Comparison of ENCODE assay signal across 8 cellular contexts in the genomic region with DNA sequence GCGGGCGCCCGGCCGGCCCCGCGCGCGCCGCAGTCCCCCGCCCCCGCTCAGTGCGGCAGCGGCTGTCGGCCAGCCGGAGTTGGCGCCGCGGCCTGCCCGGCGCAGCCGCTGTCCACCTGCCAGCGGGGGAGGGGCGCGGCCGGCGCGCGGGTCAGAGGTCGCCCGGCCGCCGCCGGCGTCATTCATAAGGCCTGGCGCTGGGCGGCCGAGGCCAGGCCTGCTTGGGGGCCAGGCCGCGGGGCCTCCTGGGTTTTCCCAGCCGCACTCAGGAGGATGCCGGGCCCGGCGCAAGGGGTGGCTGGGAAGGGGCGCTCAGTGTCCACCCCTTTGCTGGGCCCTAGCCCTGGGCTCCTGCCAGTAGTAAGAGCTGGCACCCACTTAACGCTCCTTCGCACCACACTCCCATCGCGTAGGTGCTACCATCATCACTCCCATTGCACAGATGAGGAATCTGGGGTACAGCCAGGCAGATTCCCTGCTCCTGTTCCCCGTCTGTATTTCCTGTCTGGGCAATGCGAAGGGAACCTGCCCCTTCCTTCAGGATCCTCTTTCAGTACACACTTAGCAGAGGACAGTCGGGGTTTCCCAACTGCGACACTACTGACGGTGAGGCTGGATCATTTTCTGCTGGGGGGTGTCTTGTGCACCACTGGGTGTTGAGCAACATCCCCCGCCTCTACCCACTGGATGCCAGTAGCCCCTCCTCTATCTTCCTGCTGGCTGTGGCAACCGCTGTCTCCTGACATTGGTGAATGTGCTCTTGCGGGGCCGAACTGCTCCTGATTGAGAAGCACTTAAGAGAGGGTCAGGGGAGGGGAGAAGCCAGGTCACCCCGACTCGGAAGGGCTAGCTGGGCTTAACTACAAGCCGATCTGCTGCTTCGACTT. TPM values are rescaled to one million over a fixed set of nuclear protein-coding genes. Genes with fewer than 3 reads are reported as not detected.
DNase-seq lines count a peak whose midpoint lies in the region; ATAC-seq and TF ChIP-seq lines count a peak whose summit lies in the region.

No MANE protein-coding gene starts in this region.

- H3K9me3 Mint-ChIP-seq in osteocyte (ENCODE audit: unreplicated experiment): no peaks in the 10 kb centered on the region

- DNase-seq in NCI-H82 (lab: John Stamatoyannopoulos, UW): peak; percentile 68
- no peak for DNase-seq in NCI-H82 treated with DMSO at 0.1 percent for 48 hours (lab: John Stamatoyannopoulos, UW; ENCODE audit: unreplicated experiment)
- peak; percentile 69 for DNase-seq in RKO (ENCODE audit: low spot score)
- peak; percentile 80 for DNase-seq in adipocyte (ENCODE audit: low read depth)
- peak; percentile 87 for DNase-seq in cardiac septum (ENCODE audit: low spot score)
- DNase-seq in osteocyte (ENCODE audit: extremely low spot score, unreplicated experiment): no peak
- no peak for DNase-seq in HuH-7 (ENCODE audit: low spot score)

- peaks cover 47% of the 10 kb centered on the region for H3K4me1 ChIP-seq in adipocyte (ENCODE audit: control insufficient read depth, insufficient read depth, low read length)

- no peaks in the 10 kb centered on the region for H3K36me3 ChIP-seq in adipocyte (ENCODE audit: control insufficient read depth, insufficient read depth, low read length, severe bottlenecking)

- H3K27ac Mint-ChIP-seq in osteocyte (ENCODE audit: unreplicated experiment): peak overlapping the region; percentile 97

- peak; percentile 6 for ATAC-seq in HG03378 (IDR thresholded peaks at IDR 0.05; ENCODE audit: unreplicated experiment)

- H3K4me3 Mint-ChIP-seq in osteocyte (ENCODE audit: unreplicated experiment): peak overlapping the region; percentile 79

- no peaks in the 10 kb centered on the region for H3K27me3 Mint-ChIP-seq in osteocyte (ENCODE audit: unreplicated experiment)

- peak overlapping the region; percentile 89 for H3K9ac ChIP-seq in adipocyte (ENCODE audit: low read length)

- H3K4me3 ChIP-seq in adipocyte (ENCODE audit: low read length): peak overlapping the region; percentile 79

- intact Hi-C loops in cardiac septum (cut with DNase I): loop anchor here (5.0 kb wide), 1 partner anchor 36 kb away; no protein-coding TSS in a partner anchor

- no peak for TF ChIP-seq CTCF in osteocyte (IDR thresholded peaks at IDR 0.05)

- H3K4me1 Mint-ChIP-seq in osteocyte (ENCODE audit: unreplicated experiment): peaks cover 36% of the 10 kb centered on the region

- H3K27me3 ChIP-seq in adipocyte (replicated peaks; ENCODE audit: control insufficient read depth, insufficient read depth, low read length): no peaks in the 10 kb centered on the region

- H3K36me3 Mint-ChIP-seq in osteocyte (ENCODE audit: unreplicated experiment): no peaks in the 10 kb centered on the region

- no peaks in the 10 kb centered on the region for H3K9me3 ChIP-seq in adipocyte (ENCODE audit: control insufficient read depth, low read length)

RNA-seq across cellular contexts. Expression of a gene that starts 0.8 kb away (rescaled TPM):
- total RNA-seq in cardiac septum (487 TPM), osteocyte (109 and 115 TPM in 2 replicates)

RNA-seq across cellular contexts. Expression of a gene that starts 18.0 kb away (rescaled TPM):
- total RNA-seq in cardiac septum (0.70 TPM), osteocyte (4.5 and 5.5 TPM in 2 replicates)

RNA-seq across cellular contexts. Expression of a gene that starts 27.9 kb away (rescaled TPM):
- total RNA-seq in cardiac septum (41.8 TPM), osteocyte (34.9 and 38.9 TPM in 2 replicates)

RNA-seq across cellular contexts. Expression of a gene that starts 32.8 kb away (rescaled TPM):
- total RNA-seq in cardiac septum: not detected
- 0.54 TPM in 1 of 2 replicates, not detected in the other for total RNA-seq in osteocyte

RNA-seq across cellular contexts. Expression of a gene that starts 45.8 kb away (rescaled TPM):
- total RNA-seq in cardiac septum (7.9 TPM), osteocyte (1.8 and 2.1 TPM in 2 replicates)

Comparison
In these comparisons a context has a peak if more than half of its experiments do, and no peak if none do; other contexts are left out.
1. DNase-seq: peak in NCI-H82 (single experiment), RKO (single experiment), adipocyte (single experiment) and cardiac septum (single experiment); none in NCI-H82 treated with DMSO at 0.1 percent for 48 hours (single experiment), osteocyte (single experiment) and HuH-7 (single experiment).